In the genomic region with DNA sequence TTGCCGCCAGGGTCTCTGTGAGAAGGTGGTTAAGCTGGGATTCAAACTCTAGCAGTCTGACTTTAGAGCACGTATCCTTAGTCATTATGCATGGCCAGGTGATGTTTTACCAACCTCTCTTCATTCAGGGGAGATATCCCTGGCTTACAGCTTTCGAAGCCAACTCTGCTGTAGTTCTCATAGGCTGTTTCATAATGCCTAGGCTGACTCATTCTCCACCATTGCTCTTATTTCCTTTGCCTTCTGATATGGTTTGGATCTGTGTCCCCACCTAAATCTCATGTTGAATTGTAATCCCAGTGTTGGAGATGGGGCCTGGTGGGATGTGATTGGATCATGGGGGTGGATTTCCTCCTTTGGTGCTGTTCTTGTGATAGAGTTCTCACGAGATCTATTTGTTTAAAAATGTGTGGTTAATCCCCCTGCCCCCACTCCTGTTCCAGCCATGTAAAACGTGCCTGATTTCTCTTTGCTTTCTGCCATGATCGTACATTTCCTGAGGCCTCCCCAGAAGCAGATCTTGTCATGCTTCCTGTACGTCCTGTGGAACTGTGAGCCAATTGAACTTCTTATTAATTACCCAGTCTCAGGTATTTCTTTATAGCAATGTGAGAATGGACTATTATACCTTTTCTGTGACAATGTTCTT, we compare ENCODE assay signal across 17 cellular contexts.
DNase-seq lines count a peak whose midpoint lies in the region; ATAC-seq, FAIRE-seq and TF ChIP-seq lines count a peak whose summit lies in the region.
"Had no signal": no experiment of that assay in that cellular context is flagged by ENCODE, and none has a peak within 500 bp of the region (broad histone marks: within the 10 kb centered on the region; RNA-seq: fewer than 3 reads in every experiment).

No MANE protein-coding gene starts in this region.

- ATAC-seq in GM19397 (IDR thresholded peaks at IDR 0.05; ENCODE audit: unreplicated experiment): peak; percentile 2
- ATAC-seq: WTC11 had no signal

- H3K4me3 ChIP-seq in AG10803 (ENCODE audit: low read length): no peak overlapping the region

- H3K27me3 Mint-ChIP-seq in dendritic cell treated with granulocyte-macrophage colony-stimulating factor and Interleukin-4, amounts not matched to agents 40 ng/mL and 50 ng/mL, for 4 days: peaks cover 9% of the 10 kb centered on the region

- no peaks in the 10 kb centered on the region for H3K9me3 Mint-ChIP-seq in dendritic cell treated with granulocyte-macrophage colony-stimulating factor and Interleukin-4, amounts not matched to agents 40 ng/mL and 50 ng/mL, for 4 days

- no peak for TF ChIP-seq CTCF in AG10803 (conservative IDR thresholded peaks at IDR 0.05; ENCODE audit: low read length)

- peak overlapping the region; percentile 87 for H3K27ac Mint-ChIP-seq in dendritic cell treated with granulocyte-macrophage colony-stimulating factor and Interleukin-4, amounts not matched to agents 40 ng/mL and 50 ng/mL, for 4 days
- H3K27ac Mint-ChIP-seq: endodermal cell, WTC11 had no signal

- DNase-seq in AG10803 (ENCODE audit: low read depth) (peak; percentile 11), NCI-H226 (peak; percentile 57), H54 (ENCODE audit: insufficient read length, low spot score) (no peak), hepatic stellate cell (ENCODE audit: low spot score) (no peak), cerebellum (ENCODE audit: low spot score) (no peak)
- no peak for DNase-seq in effector CD4-positive, alpha-beta T cell
- DNase-seq: ACHN, anterior cingulate cortex, endodermal cell, NCI-H1417, NCI-H524, SIG-M5 had no signal

- no peak overlapping the region for H3K4me3 Mint-ChIP-seq in dendritic cell treated with granulocyte-macrophage colony-stimulating factor and Interleukin-4, amounts not matched to agents 40 ng/mL and 50 ng/mL, for 4 days
- H3K4me3 Mint-ChIP-seq: endodermal cell, WTC11 had no signal

- intact Hi-C loops in dendritic cell treated with granulocyte-macrophage colony-stimulating factor and Interleukin-4, amounts not matched to agents 40 ng/mL and 50 ng/mL, for 4 days (cut with micrococcal nuclease): loop anchor here (10.0 kb wide), 2 partner anchors 111 to 299 kb away; no protein-coding TSS in a partner anchor

- FAIRE-seq in H54 (lab: Jason Lieb, UNC): no peak
- FAIRE-seq: GM18507, urothelium cell line had no signal

- H3K4me1 Mint-ChIP-seq in dendritic cell treated with granulocyte-macrophage colony-stimulating factor and Interleukin-4, amounts not matched to agents 40 ng/mL and 50 ng/mL, for 4 days (ENCODE audit: low read depth): peaks cover 60% of the 10 kb centered on the region

- TF ChIP-seq POLR2A in H54 (IDR thresholded peaks at IDR 0.05; ENCODE audit: low read depth, low read length): no peak

- no peaks in the 10 kb centered on the region for H3K36me3 Mint-ChIP-seq in dendritic cell treated with granulocyte-macrophage colony-stimulating factor and Interleukin-4, amounts not matched to agents 40 ng/mL and 50 ng/mL, for 4 days (ENCODE audit: low read depth)
- H3K36me3 Mint-ChIP-seq: WTC11 had no signal

Comparison
In these comparisons a context has a peak if more than half of its experiments do, and no peak if none do; other contexts are left out.
1. DNase-seq: peak in AG10803 (single experiment) and NCI-H226 (single experiment); none in H54 (single experiment), effector CD4-positive, alpha-beta T cell (single experiment), hepatic stellate cell (single experiment) and cerebellum (single experiment).